Comparison of ENCODE assay signal across 33 cellular contexts in the genomic region with DNA sequence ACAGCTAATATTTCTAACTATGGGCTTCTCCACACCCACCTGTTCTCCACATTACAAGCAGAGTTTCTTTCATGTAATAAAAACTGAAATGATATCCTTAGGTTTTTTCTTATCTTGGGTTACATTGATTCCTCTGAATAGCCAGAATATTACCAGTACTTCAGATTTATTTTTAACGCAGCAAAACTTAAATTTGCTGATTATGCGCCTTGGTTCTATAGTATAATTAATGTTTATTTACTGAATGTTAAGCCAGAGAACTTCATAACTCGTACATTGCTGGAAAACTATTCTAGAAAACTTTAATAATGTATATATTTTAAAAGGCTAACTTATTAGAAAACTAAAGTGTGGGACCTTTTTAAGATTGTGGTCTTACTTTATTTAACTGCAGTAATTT.
"Had no signal": no experiment of that assay in that cellular context is flagged by ENCODE, and none has a peak within 500 bp of the region (broad histone marks: within the 10 kb centered on the region; RNA-seq: fewer than 3 reads in every experiment).

No MANE protein-coding gene starts in this region.

- DNase-seq: activated effector memory CD4-positive, alpha-beta T cell treated with anti-CD3 and anti-CD28 coated beads, Interleukin-2, amount 50 U/mL, for 16 hours; activated effector memory CD4-positive, alpha-beta T cell treated with Interleukin-2 at 50 U/mL for 16 hours; activated gamma-delta T cell; activated gamma-delta T cell treated with Interleukin-2 at 50 U/mL for 16 hours; activated naive CD4-positive, alpha-beta T cell; activated naive CD4-positive, alpha-beta T cell treated with anti-CD3 and anti-CD28 coated beads for 36 hours; activated naive CD4-positive, alpha-beta T cell treated with anti-CD3 and anti-CD28 coated beads, Interleukin-2, amount 10 ng/mL, durations not matched to agents 7 days and 5 days; activated naive CD4-positive, alpha-beta T cell treated with anti-CD3 and anti-CD28 coated beads, Interleukin-2, amount 50 U/mL, for 16 hours; activated naive CD4-positive, alpha-beta T cell treated with Interleukin-2 at 50 U/mL for 16 hours; activated naive CD8-positive, alpha-beta T cell treated with anti-CD3 and anti-CD28 coated beads for 36 hours; activated naive CD8-positive, alpha-beta T cell treated with anti-CD3 and anti-CD28 coated beads, Interleukin-2, amount 10 ng/mL, durations not matched to agents 7 days and 5 days; activated naive CD8-positive, alpha-beta T cell treated with anti-CD3 and anti-CD28 coated beads, Interleukin-2, amount 50 U/mL, for 24 hours; activated T-cell treated with anti-CD3 and anti-CD28 coated beads, Interleukin-2, amount 50 U/mL, for 24 hours; activated T-cell treated with anti-CD3 and anti-CD28 coated beads, Interleukin-2, amount 50 U/mL, for 4 hours; activated T-cell treated with anti-CD3 and anti-CD28 coated beads, Interleukin-2, amount 50 U/mL, for 48 hours; activated T-cell treated with anti-CD3 and anti-CD28 coated beads, Interleukin-2, amount 50 U/mL, for 72 hours; adrenal gland; amniotic stem cell; amygdala; anterior cingulate cortex; aorta; body of pancreas; caudate nucleus; central memory CD4-positive, alpha-beta T cell; cerebellar nuclear complex had no signal

- H3K27me3 ChIP-seq: adrenal gland, ascending aorta, body of pancreas, breast epithelium had no signal

- H3K4me1 ChIP-seq: adrenal gland, ascending aorta, body of pancreas, breast epithelium had no signal

- ATAC-seq: activated naive CD4-positive, alpha-beta T cell treated with anti-CD3 and anti-CD28 coated beads, Interleukin-2, amount 50 U/mL, for 72 hours; activated naive CD8-positive, alpha-beta T cell treated with anti-CD3 and anti-CD28 coated beads, Interleukin-2, amount 50 U/mL, for 24 hours; activated T-cell treated with anti-CD3 and anti-CD28 coated beads, Interleukin-2, amount 50 U/mL, for 4 hours; activated T-cell treated with anti-CD3 and anti-CD28 coated beads, Interleukin-2, amount 50 U/mL, for 72 hours; activated T-helper 17 cell treated with anti-CD3 and anti-CD28 coated beads, Interleukin-2, amount 50 U/mL, for 72 hours; body of pancreas had no signal

- H3K4me3 ChIP-seq: adrenal gland, ascending aorta, body of pancreas, breast epithelium, cardiac muscle cell had no signal

- H3K9me3 ChIP-seq: adrenal gland, ascending aorta, body of pancreas, breast epithelium had no signal

- H3K27ac ChIP-seq: adrenal gland, ascending aorta, body of pancreas, breast epithelium, cardiac muscle cell had no signal

- FAIRE-seq: astrocyte, bronchial epithelial cell, colon had no signal

- H3K36me3 ChIP-seq: adrenal gland, ascending aorta, breast epithelium, cardiac muscle cell had no signal
